ENCODE assay signal across 1 cellular context in the genomic region with DNA sequence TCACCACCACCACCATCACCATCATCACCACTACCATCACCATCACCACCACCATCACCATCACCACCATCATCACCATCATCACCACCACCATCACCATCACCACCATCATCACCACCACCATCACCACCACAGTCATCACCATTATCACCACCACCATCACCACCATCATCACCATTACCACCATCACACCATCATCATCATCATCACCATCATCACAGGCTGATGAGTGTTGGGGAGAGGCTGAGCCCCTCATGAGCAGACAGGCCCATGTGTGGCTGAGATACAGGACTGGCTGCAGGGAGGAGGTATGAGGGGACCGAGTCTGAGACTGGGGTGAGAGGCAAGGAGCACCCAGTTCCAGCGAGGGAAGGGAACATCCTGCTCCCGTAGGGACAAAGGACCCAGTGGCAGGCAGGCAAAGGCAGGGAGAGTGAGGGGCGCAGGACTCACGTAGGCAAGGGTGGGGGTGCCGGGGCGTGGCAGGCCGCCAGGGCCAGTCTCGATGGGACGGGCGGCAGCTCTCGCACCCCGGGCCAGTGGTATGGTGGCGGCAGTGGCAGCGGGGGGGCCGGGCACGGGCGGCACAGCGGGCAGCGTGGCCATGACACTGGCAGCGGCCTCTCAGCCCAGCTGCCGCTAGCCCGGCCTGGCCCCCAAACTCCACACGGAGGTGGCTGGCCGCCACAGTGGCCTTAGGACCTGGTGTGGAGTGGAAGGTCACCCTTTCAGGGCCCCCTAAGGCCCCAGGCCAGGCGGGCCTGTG.
TF ChIP-seq lines count a peak whose summit lies in the region.

No MANE protein-coding gene starts in this region.

TF ChIP-seq in HepG2, 621 proteins besides CTCF, POLR2A, EP300 and RAD21:
- TF ChIP-seq CREB1 (IDR thresholded peaks at IDR 0.05) (peak; percentile 74), CREB1 (CRISPR knock-in tag; IDR thresholded peaks at IDR 0.05) (no peak), ZC3H4 (CRISPR knock-in tag; IDR thresholded peaks at IDR 0.05; ENCODE audit: borderline replicate concordance) (no peak)
TF ChIP-seq in HepG2: peak in this region for 1.
